Comparison of ENCODE assay signal across 13 cellular contexts in genomic region chr6:111301914-111302313, GRCh38.
DNase-seq lines count a peak whose midpoint lies in the region; ATAC-seq and TF ChIP-seq lines count a peak whose summit lies in the region.
"Had no signal": no experiment of that assay in that cellular context is flagged by ENCODE, and none has a peak within 500 bp of the region (broad histone marks: within the 10 kb centered on the region; RNA-seq: fewer than 3 reads in every experiment).

No MANE protein-coding gene starts in this region.

- ATAC-seq in GM19023 (IDR thresholded peaks at IDR 0.05; ENCODE audit: unreplicated experiment) (peak; percentile 64), HG02973 (IDR thresholded peaks at IDR 0.05; ENCODE audit: unreplicated experiment) (peak; percentile 40)
- ATAC-seq in activated CD8-positive, alpha-beta T cell treated with anti-CD3 and anti-CD28 coated beads for 36 hours: peak; percentile 49
- ATAC-seq: T-cell had no signal

- H3K9me3 Mint-ChIP-seq in activated CD8-positive, alpha-beta T cell treated with anti-CD3 and anti-CD28 coated beads for 36 hours: peaks cover 5% of the 10 kb centered on the region
- H3K9me3 Mint-ChIP-seq in progenitor cell of endocrine pancreas (ENCODE audit: low read depth): peaks cover 3% of the 10 kb centered on the region

- no peak overlapping the region for H3K4me3 Mint-ChIP-seq in activated CD8-positive, alpha-beta T cell treated with anti-CD3 and anti-CD28 coated beads for 36 hours
- no peak overlapping the region for H3K4me3 Mint-ChIP-seq in progenitor cell of endocrine pancreas (ENCODE audit: low read depth)
- H3K4me3 Mint-ChIP-seq: T-cell had no signal

- H3K4me3 ChIP-seq in BLaER1 treated with 17β-estradiol and CSF1 and Interleukin-3, amounts not matched to agents 10 nM and 100 nM: no peak overlapping the region; a peak in 1 of 20 replicates
- no peak overlapping the region for H3K4me3 ChIP-seq in uterus

- TF ChIP-seq CTCF in activated CD8-positive, alpha-beta T cell treated with anti-CD3 and anti-CD28 coated beads for 36 hours (IDR thresholded peaks at IDR 0.05): no peak
- no peak for TF ChIP-seq CTCF in progenitor cell of endocrine pancreas (IDR thresholded peaks at IDR 0.05; ENCODE audit: unreplicated experiment)
- TF ChIP-seq CTCF in uterus (IDR thresholded peaks at IDR 0.05): no peak

- peaks cover 0 to 26% (median 17%) of the 10 kb centered on the region in 10 experiments; a peak in 14 of 20 replicates for H3K4me1 ChIP-seq in BLaER1 treated with 17β-estradiol and CSF1 and Interleukin-3, amounts not matched to agents 10 nM and 100 nM
- no peaks in the 10 kb centered on the region for H3K4me1 ChIP-seq in uterus

- peaks cover 12% of the 10 kb centered on the region for H3K4me1 Mint-ChIP-seq in activated CD8-positive, alpha-beta T cell treated with anti-CD3 and anti-CD28 coated beads for 36 hours (ENCODE audit: low read depth)
- no peaks in the 10 kb centered on the region for H3K4me1 Mint-ChIP-seq in progenitor cell of endocrine pancreas (ENCODE audit: low read depth)

- peaks cover 19 to 33% (median 25%) of the 10 kb centered on the region in 11 experiments for H3K9me3 ChIP-seq in BLaER1 treated with 17β-estradiol and CSF1 and Interleukin-3, amounts not matched to agents 10 nM and 100 nM (replicated peaks in 1 of 11)
- peaks cover 0 to 3% of the 10 kb centered on the region in 2 donors for H3K9me3 ChIP-seq in uterus

- peak overlapping the region in 8 of 11 experiments; percentile 26 to 70 (median 61); a peak in 16 of 22 replicates for H3K4me2 ChIP-seq in BLaER1 treated with 17β-estradiol and CSF1 and Interleukin-3, amounts not matched to agents 10 nM and 100 nM

- no peaks in the 10 kb centered on the region for H3K27me3 Mint-ChIP-seq in activated CD8-positive, alpha-beta T cell treated with anti-CD3 and anti-CD28 coated beads for 36 hours
- H3K27me3 Mint-ChIP-seq in progenitor cell of endocrine pancreas: no peaks in the 10 kb centered on the region
- H3K27me3 Mint-ChIP-seq: T-cell had no signal

- H3K27me3 ChIP-seq in BLaER1 treated with 17β-estradiol and CSF1 and Interleukin-3, amounts not matched to agents 10 nM and 100 nM: no peaks in the 10 kb centered on the region
- H3K27me3 ChIP-seq in uterus: no peaks in the 10 kb centered on the region

- H3K36me3 Mint-ChIP-seq in activated CD8-positive, alpha-beta T cell treated with anti-CD3 and anti-CD28 coated beads for 36 hours (ENCODE audit: low read depth): peaks cover 43% of the 10 kb centered on the region
- peaks cover 31% of the 10 kb centered on the region for H3K36me3 Mint-ChIP-seq in progenitor cell of endocrine pancreas (ENCODE audit: insufficient read depth)

- H3K27ac Mint-ChIP-seq in activated CD8-positive, alpha-beta T cell treated with anti-CD3 and anti-CD28 coated beads for 36 hours: peak overlapping the region; percentile 29
- H3K27ac Mint-ChIP-seq in progenitor cell of endocrine pancreas: no peak overlapping the region

- intact Hi-C loops in activated CD8-positive, alpha-beta T cell treated with anti-CD3 and anti-CD28 coated beads for 36 hours (cut with micrococcal nuclease): no loop called here
- intact Hi-C loops in uterus (cut with DNase I; ENCODE audit: low total_unique reads): no loop called here

- TF ChIP-seq POLR2A in uterus (IDR thresholded peaks at IDR 0.05): no peak

- H3K36me3 ChIP-seq in BLaER1 treated with 17β-estradiol and CSF1 and Interleukin-3, amounts not matched to agents 10 nM and 100 nM: peaks cover 56 to 72% (median 66%) of the 10 kb centered on the region in 11 experiments
- H3K36me3 ChIP-seq in uterus: no peaks in the 10 kb centered on the region

- H3K9ac ChIP-seq in BLaER1 treated with 17β-estradiol and CSF1 and Interleukin-3, amounts not matched to agents 10 nM and 100 nM: peak overlapping the region in 2 of 11 experiments; percentile 21; a peak in 3 of 22 replicates

- H4K20me1 ChIP-seq in BLaER1 treated with 17β-estradiol and CSF1 and Interleukin-3, amounts not matched to agents 10 nM and 100 nM: no peaks in the 10 kb centered on the region

- POLR2A ChIA-PET in activated CD8-positive, alpha-beta T cell treated with anti-CD3 and anti-CD28 coated beads for 36 hours (lab: Charles Lee): interaction anchor here (0.7 kb wide), 1 partner anchor 9 kb away, joined by 4 read pairs; no protein-coding TSS in a partner anchor

- CTCF ChIA-PET in activated CD8-positive, alpha-beta T cell treated with anti-CD3 and anti-CD28 coated beads for 36 hours (lab: Charles Lee): interaction anchor here (1.2 kb wide), 1 partner anchor 42 kb away, joined by 3 read pairs; a partner anchor contains a TSS

- no peak for DNase-seq in activated CD8-positive, alpha-beta T cell treated with anti-CD3 and anti-CD28 coated beads for 36 hours
- DNase-seq in progenitor cell of endocrine pancreas (ENCODE audit: low spot score, unreplicated experiment) (no peak), HuH-7.5 (ENCODE audit: low spot score) (no peak), NCI-H748 (lab: John Stamatoyannopoulos, UW; ENCODE audit: unreplicated experiment) (no peak), uterus (no peak)
- DNase-seq: C1 segment of cervical spinal cord, cerebellar nuclear complex, Kasumi-1, NCI-H524 treated with DMSO at 0.1 percent for 48 hours, T-cell had no signal

- peak overlapping the region in 6 of 11 experiments; percentile 0 to 53 (median 24); a peak in 5 of 22 replicates for H3K27ac ChIP-seq in BLaER1 treated with 17β-estradiol and CSF1 and Interleukin-3, amounts not matched to agents 10 nM and 100 nM
- H3K27ac ChIP-seq in uterus: no peak overlapping the region

Comparison
In these comparisons a context has a peak if more than half of its experiments do, and no peak if none do; other contexts are left out.
1. H3K27ac ChIP-seq: peak in BLaER1 treated with 17β-estradiol and CSF1 and Interleukin-3, amounts not matched to agents 10 nM and 100 nM (6 of 11); none in uterus (0 of 2).
2. Peak in every context shown above with its lines, with median percentiles within 50 percentile points of each other: ATAC-seq.